In genomic region chr2:190344275-190344827, GRCh38 we compare ENCODE assay signal across 8 cellular contexts. TPM values are rescaled to one million over a fixed set of nuclear protein-coding genes. Genes with fewer than 3 reads are reported as not detected.
DNase-seq lines count a peak whose midpoint lies in the region; ATAC-seq and TF ChIP-seq lines count a peak whose summit lies in the region.

No MANE protein-coding gene starts in this region.

- peak overlapping the region; percentile 91 for H3K27ac Mint-ChIP-seq in mesothelial cell of epicardium

- H3K36me3 Mint-ChIP-seq in mesothelial cell of epicardium: no peaks in the 10 kb centered on the region

- no peaks in the 10 kb centered on the region for H3K4me1 ChIP-seq in urinary bladder (ENCODE audit: insufficient read depth)

- H3K9me3 Mint-ChIP-seq in mesothelial cell of epicardium: no peaks in the 10 kb centered on the region

- TF ChIP-seq CTCF in GM12865 (IDR thresholded peaks at IDR 0.05; ENCODE audit: insufficient read depth, low read depth, low read length, missing control alignments) (peak; percentile 45), mesothelial cell of epicardium (IDR thresholded peaks at IDR 0.05; ENCODE audit: unreplicated experiment) (no peak)

- H3K27ac ChIP-seq in epithelial cell of prostate (peak overlapping the region; percentile 79), urinary bladder (ENCODE audit: low read depth) (peak overlapping the region; percentile 95)

- 38% methylated on average over 7 of the region's 7 CpGs for WGBS in urinary bladder

- no peaks in the 10 kb centered on the region for H3K36me3 ChIP-seq in urinary bladder (ENCODE audit: insufficient read depth)

- H3K4me1 Mint-ChIP-seq in mesothelial cell of epicardium: peaks cover 18% of the 10 kb centered on the region

- H3K27me3 Mint-ChIP-seq in mesothelial cell of epicardium (ENCODE audit: low read depth): no peaks in the 10 kb centered on the region

- peak overlapping the region; percentile 76 for H3K4me3 Mint-ChIP-seq in mesothelial cell of epicardium

- DNase-seq in GM12865 (ENCODE audit: low read depth): peak; percentile 77
- peak; percentile 15 for DNase-seq in HS-5 (ENCODE audit: low read depth)
- peak; percentile 47 for DNase-seq in SKM-1 (lab: John Stamatoyannopoulos, UW; ENCODE audit: unreplicated experiment)
- DNase-seq in epithelial cell of prostate (ENCODE audit: low read depth, low spot score): no peak
- DNase-seq in mesothelial cell of epicardium (ENCODE audit: low spot score in 2 of 2, unreplicated experiment in 2 of 2): no peak
- DNase-seq in germinal center (ENCODE audit: low spot score): no peak

- H3K4me3 ChIP-seq in GM12865 (ENCODE audit: low read depth, low read length) (peak overlapping the region; percentile 80), urinary bladder (ENCODE audit: low read depth, low read length) (peak overlapping the region; percentile 65)

- peak; percentile 64 for ATAC-seq in GM21526 (IDR thresholded peaks at IDR 0.05; ENCODE audit: low FRiP score, unreplicated experiment)

RNA-seq across cellular contexts. Expression of gene INPP1, which starts 1.0 kb away (rescaled TPM):
- 18.4 to 20.6 TPM (median 20.3 TPM) in 3 replicates for total RNA-seq in mesothelial cell of epicardium
- total RNA-seq in urinary bladder: 21.5 TPM
- polyA plus RNA-seq in urinary bladder: 22.3 TPM

RNA-seq across cellular contexts. Expression of gene HIBCH, which starts 24.7 kb away (rescaled TPM):
- total RNA-seq in mesothelial cell of epicardium (55.7 to 64.0 TPM (median 58.8 TPM) in 3 replicates), urinary bladder (61.1 TPM)
- 23.1 TPM for polyA plus RNA-seq in urinary bladder

Comparison
In these comparisons a context has a peak if more than half of its experiments do, and no peak if none do; other contexts are left out.
1. DNase-seq: peak in GM12865 (single experiment), HS-5 (single experiment) and SKM-1 (single experiment); none in epithelial cell of prostate (single experiment), mesothelial cell of epicardium (0 of 2) and germinal center (single experiment).